In the genomic region with DNA sequence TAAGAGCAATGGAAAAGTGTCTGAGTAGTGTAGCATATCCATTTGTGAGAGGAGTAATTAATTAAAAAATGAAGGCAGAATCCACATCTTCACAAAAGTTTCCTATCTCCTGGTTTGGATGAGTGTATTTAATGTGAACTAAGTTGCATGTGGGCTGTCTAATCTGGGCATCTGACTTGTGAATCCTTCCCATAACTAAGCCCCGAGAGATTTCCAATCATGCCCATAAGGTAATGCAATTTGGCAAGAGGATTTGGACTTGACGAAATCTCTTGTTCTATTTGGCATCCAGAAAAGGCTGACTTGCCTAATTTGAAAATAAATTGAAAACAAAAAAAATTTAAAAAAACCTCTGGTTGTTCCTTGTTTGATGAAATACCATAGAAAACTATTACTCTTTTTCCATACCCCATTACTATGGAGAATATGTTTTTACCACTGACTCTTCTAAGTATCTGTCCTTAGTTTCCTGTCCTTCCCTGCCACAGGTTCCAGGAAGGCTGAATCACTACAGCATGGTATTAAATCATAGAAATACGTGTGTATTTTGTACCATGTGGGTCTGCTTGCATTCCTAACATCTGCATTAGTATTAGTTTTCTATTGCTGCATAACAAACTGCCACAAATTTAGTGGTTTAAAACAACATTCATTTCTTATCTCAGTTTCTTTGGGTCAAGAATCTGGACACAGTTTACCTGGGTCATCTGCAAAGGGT, we compare ENCODE assay signal across 15 cellular contexts. TPM values are rescaled to one million over a fixed set of nuclear protein-coding genes. Genes with fewer than 3 reads are reported as not detected.
DNase-seq lines count a peak whose midpoint lies in the region; ATAC-seq, FAIRE-seq and TF ChIP-seq lines count a peak whose summit lies in the region.
"Had no signal": no experiment of that assay in that cellular context is flagged by ENCODE, and none has a peak within 500 bp of the region (broad histone marks: within the 10 kb centered on the region; RNA-seq: fewer than 3 reads in every experiment).

No MANE protein-coding gene starts in this region.

- H3K9me3 ChIP-seq in testis = no peaks in the 10 kb centered on the region

- no peak overlapping the region for H3K27ac ChIP-seq in testis

- no peak for TF ChIP-seq POLR2A in testis (IDR thresholded peaks at IDR 0.05)

- peaks cover 30% of the 10 kb centered on the region for H3K4me1 Mint-ChIP-seq in activated CD8-positive, alpha-beta T cell treated with anti-CD3 and anti-CD28 coated beads for 36 hours (ENCODE audit: low read depth)
- H3K4me1 Mint-ChIP-seq in activated CD8-positive, alpha-beta T cell treated with anti-CD3 and anti-CD28 coated beads, Interleukin-2, amount 10 ng/mL, durations not matched to agents 7 days and 5 days (ENCODE audit: low read depth) = peaks cover 5% of the 10 kb centered on the region

- ATAC-seq in activated CD8-positive, alpha-beta T cell treated with anti-CD3 and anti-CD28 coated beads for 36 hours = no peak
- no peak for ATAC-seq in activated CD8-positive, alpha-beta T cell treated with anti-CD3 and anti-CD28 coated beads, Interleukin-2, amount 10 ng/mL, durations not matched to agents 7 days and 5 days
- ATAC-seq in HG02571 (IDR thresholded peaks at IDR 0.05; ENCODE audit: unreplicated experiment) = no peak
- ATAC-seq: activated T-cell treated with anti-CD3 and anti-CD28 coated beads, Interleukin-2, amount 50 U/mL, for 4 hours; naive thymus-derived CD8-positive, alpha-beta T cell; WTC11 had no signal

- peaks cover 5% of the 10 kb centered on the region for H3K36me3 Mint-ChIP-seq in activated CD8-positive, alpha-beta T cell treated with anti-CD3 and anti-CD28 coated beads for 36 hours (ENCODE audit: low read depth)
- no peaks in the 10 kb centered on the region for H3K36me3 Mint-ChIP-seq in activated CD8-positive, alpha-beta T cell treated with anti-CD3 and anti-CD28 coated beads, Interleukin-2, amount 10 ng/mL, durations not matched to agents 7 days and 5 days (ENCODE audit: low read depth)
- H3K36me3 Mint-ChIP-seq: WTC11 had no signal

- no peaks in the 10 kb centered on the region for H3K36me3 ChIP-seq in testis (ENCODE audit: low read depth, missing control alignments)

- no peaks in the 10 kb centered on the region for H3K27me3 ChIP-seq in testis

- H3K4me1 ChIP-seq in testis = peaks cover 8% of the 10 kb centered on the region

- no peaks in the 10 kb centered on the region for H3K9me3 Mint-ChIP-seq in activated CD8-positive, alpha-beta T cell treated with anti-CD3 and anti-CD28 coated beads for 36 hours
- H3K9me3 Mint-ChIP-seq in activated CD8-positive, alpha-beta T cell treated with anti-CD3 and anti-CD28 coated beads, Interleukin-2, amount 10 ng/mL, durations not matched to agents 7 days and 5 days (ENCODE audit: insufficient read depth) = no peaks in the 10 kb centered on the region
- H3K9me3 Mint-ChIP-seq: activated T-cell treated with anti-CD3 and anti-CD28 coated beads, Interleukin-2, amount 50 U/mL, for 4 hours; naive thymus-derived CD8-positive, alpha-beta T cell; WTC11 had no signal

- no peaks in the 10 kb centered on the region for H3K27me3 Mint-ChIP-seq in activated CD8-positive, alpha-beta T cell treated with anti-CD3 and anti-CD28 coated beads for 36 hours
- no peaks in the 10 kb centered on the region for H3K27me3 Mint-ChIP-seq in activated CD8-positive, alpha-beta T cell treated with anti-CD3 and anti-CD28 coated beads, Interleukin-2, amount 10 ng/mL, durations not matched to agents 7 days and 5 days (ENCODE audit: low read depth)
- H3K27me3 Mint-ChIP-seq: naive thymus-derived CD8-positive, alpha-beta T cell had no signal

- peak overlapping the region; percentile 24 for H3K27ac Mint-ChIP-seq in activated CD8-positive, alpha-beta T cell treated with anti-CD3 and anti-CD28 coated beads for 36 hours
- H3K27ac Mint-ChIP-seq in activated CD8-positive, alpha-beta T cell treated with anti-CD3 and anti-CD28 coated beads, Interleukin-2, amount 10 ng/mL, durations not matched to agents 7 days and 5 days = no peak overlapping the region
- H3K27ac Mint-ChIP-seq: WTC11 had no signal

- CTCF ChIA-PET in activated CD8-positive, alpha-beta T cell treated with anti-CD3 and anti-CD28 coated beads for 36 hours (lab: Charles Lee) = interaction anchor here (0.8 kb wide), 1 partner anchor 335 kb away, joined by 3 read pairs; no protein-coding TSS in a partner anchor
- CTCF ChIA-PET in activated CD8-positive, alpha-beta T cell treated with anti-CD3 and anti-CD28 coated beads, Interleukin-2, amount 10 ng/mL, durations not matched to agents 7 days and 5 days (lab: Charles Lee) = no interaction called here

- DNase-seq in activated CD8-positive, alpha-beta T cell treated with anti-CD3 and anti-CD28 coated beads for 36 hours = no peak
- DNase-seq in activated CD8-positive, alpha-beta T cell treated with anti-CD3 and anti-CD28 coated beads, Interleukin-2, amount 10 ng/mL, durations not matched to agents 7 days and 5 days = no peak
- DNase-seq in cardiac fibroblast (ENCODE audit: low read depth in 2 of 2) (peak; percentile 64 to 90), kidney tubule cell (ENCODE audit: low spot score) (peak; percentile 34), urothelium cell line (ENCODE audit: low spot score) (no peak), testis (no peak), DMS114 treated with DMSO at 0.1 percent for 48 hours (lab: John Stamatoyannopoulos, UW; ENCODE audit: unreplicated experiment) (no peak)
- DNase-seq: activated T-cell treated with anti-CD3 and anti-CD28 coated beads, Interleukin-2, amount 50 U/mL, for 4 hours; caudate nucleus; naive thymus-derived CD8-positive, alpha-beta T cell; NCI-H1092 treated with DMSO at 0.1 percent for 48 hours; NCI-H526 treated with DMSO at 0.1 percent for 48 hours had no signal

- H3K4me3 Mint-ChIP-seq in activated CD8-positive, alpha-beta T cell treated with anti-CD3 and anti-CD28 coated beads for 36 hours = no peak overlapping the region
- no peak overlapping the region for H3K4me3 Mint-ChIP-seq in activated CD8-positive, alpha-beta T cell treated with anti-CD3 and anti-CD28 coated beads, Interleukin-2, amount 10 ng/mL, durations not matched to agents 7 days and 5 days
- H3K4me3 Mint-ChIP-seq: activated T-cell treated with anti-CD3 and anti-CD28 coated beads, Interleukin-2, amount 50 U/mL, for 4 hours; naive thymus-derived CD8-positive, alpha-beta T cell; WTC11 had no signal

- H3K4me3 ChIP-seq in cardiac fibroblast (replicated peaks in 1 of 2; ENCODE audit: low read depth in 2 of 2, low read length in 2 of 2) = no peak overlapping the region
- no peak overlapping the region for H3K4me3 ChIP-seq in testis

- intact Hi-C loops in activated CD8-positive, alpha-beta T cell treated with anti-CD3 and anti-CD28 coated beads for 36 hours (cut with micrococcal nuclease) = no loop called here
- intact Hi-C loops in testis (cut with DNase I; ENCODE audit: low total_unique reads) = no loop called here

- peak; percentile 50 for FAIRE-seq in urothelium cell line (lab: Jason Lieb, UNC)
- FAIRE-seq: A204.1 had no signal

- no peak for TF ChIP-seq CTCF in activated CD8-positive, alpha-beta T cell treated with anti-CD3 and anti-CD28 coated beads for 36 hours (IDR thresholded peaks at IDR 0.05)
- TF ChIP-seq CTCF in cardiac fibroblast (IDR thresholded peaks at IDR 0.05; ENCODE audit: low read depth, low read length) (no peak), testis (IDR thresholded peaks at IDR 0.05) (no peak)

- 80 to 85% methylated on average over 3 of the region's 3 CpGs for WGBS in testis, 2 donors

- POLR2A ChIA-PET in activated CD8-positive, alpha-beta T cell treated with anti-CD3 and anti-CD28 coated beads for 36 hours (lab: Charles Lee) = no interaction called here
- POLR2A ChIA-PET in activated CD8-positive, alpha-beta T cell treated with anti-CD3 and anti-CD28 coated beads, Interleukin-2, amount 10 ng/mL, durations not matched to agents 7 days and 5 days (lab: Charles Lee) = no interaction called here

RNA-seq across cellular contexts. Expression of a gene that starts 48.4 kb away (rescaled TPM):
- 10 to 100 TPM; 20.5 to 22.7 TPM for total RNA-seq in activated CD8-positive, alpha-beta T cell treated with anti-CD3 and anti-CD28 coated beads for 36 hours
- total RNA-seq in activated CD8-positive, alpha-beta T cell treated with anti-CD3 and anti-CD28 coated beads, Interleukin-2, amount 10 ng/mL, durations not matched to agents 7 days and 5 days = 10 to 100 TPM; 22.1 to 26.1 TPM
- 10 to 100 TPM; 16.3 to 20.9 TPM for total RNA-seq in testis
- 7.8 TPM for polyA plus RNA-seq in testis (ENCODE audit: insufficient read depth, low read depth, low replicate concordance)

Comparison
In these comparisons a context has a peak if more than half of its experiments do, and no peak if none do; other contexts are left out.
1. DNase-seq: peak in cardiac fibroblast (2 of 2) and kidney tubule cell (single experiment); none in activated CD8-positive, alpha-beta T cell treated with anti-CD3 and anti-CD28 coated beads for 36 hours (single experiment), activated CD8-positive, alpha-beta T cell treated with anti-CD3 and anti-CD28 coated beads, Interleukin-2, amount 10 ng/mL, durations not matched to agents 7 days and 5 days (single experiment), urothelium cell line (single experiment), testis (single experiment) and DMS114 treated with DMSO at 0.1 percent for 48 hours (single experiment).